ENCODE assay signal across 21 cellular contexts in genomic region chr10:8337332-8337651, GRCh38.
DNase-seq lines count a peak whose midpoint lies in the region; ATAC-seq and TF ChIP-seq lines count a peak whose summit lies in the region.
"Had no signal": no experiment of that assay in that cellular context is flagged by ENCODE, and none has a peak within 500 bp of the region (broad histone marks: within the 10 kb centered on the region; RNA-seq: fewer than 3 reads in every experiment).

No MANE protein-coding gene starts in this region.

- H3K9me3 Mint-ChIP-seq in activated T-cell treated with anti-CD3 and anti-CD28 coated beads, Interleukin-2, amount 50 U/mL, for 72 hours = peaks cover 3 to 6% of the 10 kb centered on the region in 2 donors
- H3K9me3 Mint-ChIP-seq in Caco-2 (ENCODE audit: unreplicated experiment) (peaks cover 15% of the 10 kb centered on the region), nephron progenitor cell (peaks cover 11% of the 10 kb centered on the region)
- H3K9me3 Mint-ChIP-seq in activated CD4-positive, alpha-beta memory T cell treated with anti-CD3 and anti-CD28 coated beads for 36 hours = no peaks in the 10 kb centered on the region
- no peaks in the 10 kb centered on the region for H3K9me3 Mint-ChIP-seq in CD8-positive, alpha-beta memory T cell

- H3K27me3 ChIP-seq in Caco-2 (replicated peaks; ENCODE audit: control insufficient read depth, insufficient read depth, low read length) = no peaks in the 10 kb centered on the region
- H3K27me3 ChIP-seq in CD8-positive, alpha-beta memory T cell (ENCODE audit: insufficient read depth, low read length, poor library complexity, severe bottlenecking) = no peaks in the 10 kb centered on the region
- H3K27me3 ChIP-seq: MG63 had no signal

- H3K4me1 ChIP-seq in Caco-2 = peaks cover 8% of the 10 kb centered on the region; the same call in 1 of the 2 replicates
- H3K4me1 ChIP-seq in CD8-positive, alpha-beta memory T cell (ENCODE audit: insufficient read depth, low read length) = peaks cover 6% of the 10 kb centered on the region

- ATAC-seq in activated T-cell treated with anti-CD3 and anti-CD28 coated beads, Interleukin-2, amount 50 U/mL, for 72 hours (replicated peaks in 1 of 2) = no peak

- H3K36me3 ChIP-seq in Caco-2 (ENCODE audit: control insufficient read depth, insufficient read depth, low read length) = no peaks in the 10 kb centered on the region
- H3K36me3 ChIP-seq in CD8-positive, alpha-beta memory T cell (ENCODE audit: insufficient read depth, low read length) = no peaks in the 10 kb centered on the region
- H3K36me3 ChIP-seq: MG63 had no signal

- no peak for TF ChIP-seq CTCF in Caco-2 (IDR thresholded peaks at IDR 0.05; ENCODE audit: insufficient read depth in 1 of 2, low read depth in 1 of 2, low read length in 1 of 2, severe bottlenecking in 1 of 2, unreplicated experiment in 1 of 2)
- TF ChIP-seq CTCF in nephron progenitor cell (IDR thresholded peaks at IDR 0.05) = no peak

- peaks cover 10 to 13% of the 10 kb centered on the region in 2 donors for H3K36me3 Mint-ChIP-seq in activated T-cell treated with anti-CD3 and anti-CD28 coated beads, Interleukin-2, amount 50 U/mL, for 72 hours (ENCODE audit: insufficient read depth in 2 of 2)
- H3K36me3 Mint-ChIP-seq in Caco-2 (ENCODE audit: insufficient read depth, unreplicated experiment) (no peaks in the 10 kb centered on the region), nephron progenitor cell (ENCODE audit: low read depth) (no peaks in the 10 kb centered on the region)
- H3K36me3 Mint-ChIP-seq in activated CD4-positive, alpha-beta memory T cell treated with anti-CD3 and anti-CD28 coated beads for 36 hours = peaks cover 2% of the 10 kb centered on the region
- peaks cover 0 to 4% (median 0%) of the 10 kb centered on the region in 3 donors for H3K36me3 Mint-ChIP-seq in CD8-positive, alpha-beta memory T cell

- CTCF ChIA-PET in Caco-2 (lab: Charles Lee) = no interaction called here
- CTCF ChIA-PET in activated CD4-positive, alpha-beta memory T cell treated with anti-CD3 and anti-CD28 coated beads for 36 hours (lab: Charles Lee) = no interaction called here
- CTCF ChIA-PET in CD8-positive, alpha-beta memory T cell (lab: Charles Lee) = no interaction called here

- intact Hi-C loops in Caco-2 (cut with micrococcal nuclease; ENCODE audit: unreplicated experiment) = loop anchor here (1.0 to 5.0 kb wide), 2 partner anchors 10 to 285 kb away; partner anchors contain the start of gene GATA3
- intact Hi-C loops in activated CD4-positive, alpha-beta memory T cell treated with anti-CD3 and anti-CD28 coated beads for 36 hours (cut with micrococcal nuclease) = loop anchor here (10.0 kb wide), 2 partner anchors 238 to 748 kb away; no protein-coding TSS in a partner anchor

- POLR2A ChIA-PET in Caco-2 (lab: Charles Lee) = interaction anchor here (0.5 kb wide), 1 partner anchor 549 kb away, joined by 3 read pairs; no protein-coding TSS in a partner anchor
- POLR2A ChIA-PET in activated CD4-positive, alpha-beta memory T cell treated with anti-CD3 and anti-CD28 coated beads for 36 hours (lab: Charles Lee) = no interaction called here
- POLR2A ChIA-PET in CD8-positive, alpha-beta memory T cell (lab: Charles Lee) = no interaction called here

- H3K9me3 ChIP-seq in Caco-2 = no peaks in the 10 kb centered on the region
- H3K9me3 ChIP-seq in CD8-positive, alpha-beta memory T cell (ENCODE audit: low read length) = no peaks in the 10 kb centered on the region
- H3K9me3 ChIP-seq: MG63 had no signal

- no TSS peak for BruUV-seq in Caco-2 (replicated peaks; lab: Mats Ljungman, UMichigan)

- H3K27ac Mint-ChIP-seq in activated T-cell treated with anti-CD3 and anti-CD28 coated beads, Interleukin-2, amount 50 U/mL, for 72 hours = peak overlapping the region; percentile 69
- H3K27ac Mint-ChIP-seq in Caco-2 (ENCODE audit: unreplicated experiment) (peak overlapping the region; percentile 55), nephron progenitor cell (peak overlapping the region; percentile 13)
- peak overlapping the region; percentile 94 for H3K27ac Mint-ChIP-seq in activated CD4-positive, alpha-beta memory T cell treated with anti-CD3 and anti-CD28 coated beads for 36 hours
- H3K27ac Mint-ChIP-seq in CD8-positive, alpha-beta memory T cell = peak overlapping the region in 2 of 8 donors; percentile 52 to 74

- no peaks in the 10 kb centered on the region for H3K27me3 Mint-ChIP-seq in activated T-cell treated with anti-CD3 and anti-CD28 coated beads, Interleukin-2, amount 50 U/mL, for 72 hours (ENCODE audit: low read depth)
- H3K27me3 Mint-ChIP-seq in Caco-2 (ENCODE audit: insufficient read depth, unreplicated experiment) = no peaks in the 10 kb centered on the region
- H3K27me3 Mint-ChIP-seq in activated CD4-positive, alpha-beta memory T cell treated with anti-CD3 and anti-CD28 coated beads for 36 hours = no peaks in the 10 kb centered on the region
- H3K27me3 Mint-ChIP-seq in nephron progenitor cell (ENCODE audit: low read depth, poor library complexity) = peaks cover 72% of the 10 kb centered on the region
- no peaks in the 10 kb centered on the region for H3K27me3 Mint-ChIP-seq in CD8-positive, alpha-beta memory T cell

- H3K27ac ChIP-seq in caudate nucleus (ENCODE audit: low read depth, low read length) = no peak overlapping the region
- H3K27ac ChIP-seq in CD8-positive, alpha-beta memory T cell (ENCODE audit: low read depth, low read length) = no peak overlapping the region
- H3K27ac ChIP-seq: SK-N-MC had no signal

- no peak for DNase-seq in activated T-cell treated with anti-CD3 and anti-CD28 coated beads, Interleukin-2, amount 50 U/mL, for 72 hours
- DNase-seq in activated T-cell treated with anti-CD3 and anti-CD28 coated beads for 4 hours (no peak), Caco-2 (peak in 1 of 2 experiments; percentile 44), nephron progenitor cell (no peak), caudate nucleus (lab: John Stamatoyannopoulos, UW) (no peak)
- DNase-seq in activated CD4-positive, alpha-beta memory T cell treated with anti-CD3 and anti-CD28 coated beads for 36 hours = no peak
- no peak for DNase-seq in CD8-positive, alpha-beta memory T cell
- DNase-seq: C1 segment of cervical spinal cord, DND-41, IMR-90, KG1, MG63, NCI-H1105 treated with DMSO at 0.1 percent for 48 hours, NCI-H146, NCI-H1930, NCI-H2107, NCI-H446, NCI-H524 treated with DMSO at 0.1 percent for 48 hours, NCI-H774, SIG-M5 had no signal

- no peak overlapping the region for H3K4me3 ChIP-seq in Caco-2 (ENCODE audit: low read depth, low read length)
- no peak overlapping the region for H3K4me3 ChIP-seq in CD8-positive, alpha-beta memory T cell (ENCODE audit: low read length)
- H3K4me3 ChIP-seq: MG63, SK-N-MC had no signal

- peak overlapping the region; percentile 30 to 57 for H3K4me3 Mint-ChIP-seq in activated T-cell treated with anti-CD3 and anti-CD28 coated beads, Interleukin-2, amount 50 U/mL, for 72 hours
- H3K4me3 Mint-ChIP-seq in Caco-2 (ENCODE audit: unreplicated experiment) = peak overlapping the region; percentile 61
- H3K4me3 Mint-ChIP-seq in activated CD4-positive, alpha-beta memory T cell treated with anti-CD3 and anti-CD28 coated beads for 36 hours = no peak overlapping the region
- H3K4me3 Mint-ChIP-seq in nephron progenitor cell = no peak overlapping the region
- peak overlapping the region in 1 of 7 donors; percentile 42 for H3K4me3 Mint-ChIP-seq in CD8-positive, alpha-beta memory T cell

- H3K4me1 Mint-ChIP-seq in activated T-cell treated with anti-CD3 and anti-CD28 coated beads, Interleukin-2, amount 50 U/mL, for 72 hours (ENCODE audit: low read depth) = peaks cover 68% of the 10 kb centered on the region
- H3K4me1 Mint-ChIP-seq in Caco-2 (ENCODE audit: low read depth, unreplicated experiment) (peaks cover 10% of the 10 kb centered on the region), nephron progenitor cell (peaks cover 12% of the 10 kb centered on the region)
- H3K4me1 Mint-ChIP-seq in activated CD4-positive, alpha-beta memory T cell treated with anti-CD3 and anti-CD28 coated beads for 36 hours (ENCODE audit: low read depth) = peaks cover 46% of the 10 kb centered on the region
- H3K4me1 Mint-ChIP-seq in CD8-positive, alpha-beta memory T cell = peaks cover 20 to 37% (median 33%) of the 10 kb centered on the region in 3 donors

Comparison
In these comparisons a context has a peak if more than half of its experiments do, and no peak if none do; other contexts are left out.
1. H3K4me3 Mint-ChIP-seq: peak in activated T-cell treated with anti-CD3 and anti-CD28 coated beads, Interleukin-2, amount 50 U/mL, for 72 hours (2 of 2) and Caco-2 (single experiment); none in activated CD4-positive, alpha-beta memory T cell treated with anti-CD3 and anti-CD28 coated beads for 36 hours (single experiment) and nephron progenitor cell (single experiment).